In genomic region chr2:64745562-64745961, GRCh38 we compare ENCODE assay signal across 18 cellular contexts.
"Had no signal": no experiment of that assay in that cellular context is flagged by ENCODE, and none has a peak within 500 bp of the region (broad histone marks: within the 10 kb centered on the region; RNA-seq: fewer than 3 reads in every experiment).

No MANE protein-coding gene starts in this region.

- DNase-seq: activated CD4-positive, alpha-beta T cell treated with anti-CD3 and anti-CD28 coated beads for 1 hour; activated CD4-positive, alpha-beta T cell treated with anti-CD3 and anti-CD28 coated beads, Interleukin-2, amount 50 U/mL, for 4 hours; activated CD8-positive, alpha-beta memory T cell treated with anti-CD3 and anti-CD28 coated beads, Interleukin-2, amount 10 ng/mL, durations not matched to agents 7 days and 5 days; activated naive CD4-positive, alpha-beta T cell treated with anti-CD3 and anti-CD28 coated beads, Interleukin-2, amount 10 ng/mL, durations not matched to agents 7 days and 5 days; activated T-cell treated with anti-CD3 and anti-CD28 coated beads, Interleukin-2, amount 50 U/mL, for 1 hour; dermis blood vessel endothelial cell; effector memory CD8-positive, alpha-beta T cell; foreskin keratinocyte; heart left ventricle; left colon; lower lobe of right lung; psoas muscle; stimulated activated CD4-positive, alpha-beta T cell treated with anti-CD3 and anti-CD28 coated beads, Interleukin-1b, Interleukin-23, amount 100 ng/mL, for 48 hours; stomach; upper lobe of right lung had no signal

- H3K27ac ChIP-seq: ascending aorta, breast epithelium, foreskin keratinocyte, heart left ventricle, lower lobe of right lung, psoas muscle, stomach, thoracic aorta, upper lobe of right lung had no signal

- H3K4me3 ChIP-seq: ascending aorta, breast epithelium, heart left ventricle, lower lobe of right lung, psoas muscle, stomach, thoracic aorta, upper lobe of right lung had no signal

- H3K36me3 ChIP-seq: ascending aorta, breast epithelium, heart left ventricle, lower lobe of right lung, stomach, thoracic aorta, upper lobe of right lung had no signal

- H3K9me3 ChIP-seq: ascending aorta, breast epithelium, heart left ventricle, lower lobe of right lung, psoas muscle, stomach, thoracic aorta, upper lobe of right lung had no signal

- H3K27me3 ChIP-seq: ascending aorta, breast epithelium, foreskin keratinocyte, heart left ventricle, stomach, upper lobe of right lung had no signal

- H3K4me1 ChIP-seq: breast epithelium had no signal
